Comparison of ENCODE assay signal across 1 cellular context in genomic region chr6:1618305-1619105, GRCh38.
A peak's percentile ranks its signal among the peaks of the same experiment; 100 is the strongest.
TF ChIP-seq lines count a peak whose summit lies in the region.

No MANE protein-coding gene starts in this region.

TF ChIP-seq in HepG2, 621 proteins besides CTCF, POLR2A, EP300 and RAD21 (continued from another document):
- TF ChIP-seq CERS6 (CRISPR knock-in tag; IDR thresholded peaks at IDR 0.05): no peak
- TF ChIP-seq ZNF407 (CRISPR knock-in tag; IDR thresholded peaks at IDR 0.05; ENCODE audit: not compliant biosample characterization): no peak
- no peak for TF ChIP-seq HMG20B (CRISPR knock-in tag; conservative IDR thresholded peaks at IDR 0.05)
- no peak for TF ChIP-seq SIX4 (CRISPR knock-in tag; IDR thresholded peaks at IDR 0.05)
- no peak for TF ChIP-seq ZSCAN22 (CRISPR knock-in tag; IDR thresholded peaks at IDR 0.05)
- TF ChIP-seq RBM22 (optimal IDR thresholded peaks at IDR 0.05; ENCODE audit: low read length): peak; percentile 54
- no peak for TF ChIP-seq ZFP82 (CRISPR knock-in tag; IDR thresholded peaks at IDR 0.05; ENCODE audit: borderline replicate concordance)
- TF ChIP-seq CHD2 (IDR thresholded peaks at IDR 0.05; ENCODE audit: low read depth, low read length): no peak
- no peak for TF ChIP-seq ZNF263 (CRISPR knock-in tag; IDR thresholded peaks at IDR 0.05)
- TF ChIP-seq ZNF331 (CRISPR knock-in tag; IDR thresholded peaks at IDR 0.05): no peak
- TF ChIP-seq ZNF543 (CRISPR knock-in tag; IDR thresholded peaks at IDR 0.05): no peak
- peak; percentile 7 for TF ChIP-seq AGO2 (optimal IDR thresholded peaks at IDR 0.05; ENCODE audit: low read depth, low read length)
- no peak for TF ChIP-seq DMTF1 (CRISPR knock-in tag; IDR thresholded peaks at IDR 0.05)
